ENCODE assay signal across 15 cellular contexts in the genomic region with DNA sequence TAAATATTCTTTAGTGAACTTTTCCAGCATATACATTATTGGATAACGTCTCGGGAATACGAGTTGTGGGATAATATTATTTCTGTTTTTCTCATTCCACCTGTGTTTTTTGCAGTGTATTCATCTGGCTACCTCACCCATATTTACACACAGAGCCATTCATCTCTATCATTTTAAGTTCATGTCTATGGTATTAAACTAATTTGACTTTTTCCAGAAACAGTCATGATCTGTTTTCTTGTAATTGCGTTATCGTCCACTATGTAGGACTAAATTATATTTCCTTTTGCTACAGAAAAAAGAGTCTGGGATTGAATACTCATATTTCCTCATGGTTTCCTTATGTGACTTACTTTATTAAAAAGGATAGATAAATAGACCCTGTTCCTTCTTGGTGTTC. TPM values are rescaled to one million over a fixed set of nuclear protein-coding genes. Genes with fewer than 3 reads are reported as not detected.
DNase-seq lines count a peak whose midpoint lies in the region; ATAC-seq, FAIRE-seq and TF ChIP-seq lines count a peak whose summit lies in the region.
"Had no signal": no experiment of that assay in that cellular context is flagged by ENCODE, and none has a peak within 500 bp of the region (broad histone marks: within the 10 kb centered on the region; RNA-seq: fewer than 3 reads in every experiment).

No MANE protein-coding gene starts in this region.

- no peaks in the 10 kb centered on the region for H3K9me3 Mint-ChIP-seq in activated CD4-positive, alpha-beta T cell treated with anti-CD3 and anti-CD28 coated beads, Interleukin-2, amount 10 ng/mL, durations not matched to agents 24 days and 14 days
- no peaks in the 10 kb centered on the region for H3K9me3 Mint-ChIP-seq in GM23338
- H3K9me3 Mint-ChIP-seq in astrocyte (ENCODE audit: unreplicated experiment): no peaks in the 10 kb centered on the region
- H3K9me3 Mint-ChIP-seq in nephron: no peaks in the 10 kb centered on the region
- H3K9me3 Mint-ChIP-seq: activated naive CD8-positive, alpha-beta T cell treated with anti-CD3 and anti-CD28 coated beads, Interleukin-2, amount 10 ng/mL, durations not matched to agents 7 days and 5 days had no signal

- H3K27ac Mint-ChIP-seq in activated CD4-positive, alpha-beta T cell treated with anti-CD3 and anti-CD28 coated beads, Interleukin-2, amount 10 ng/mL, durations not matched to agents 24 days and 14 days: no peak overlapping the region
- no peak overlapping the region for H3K27ac Mint-ChIP-seq in GM23338
- H3K27ac Mint-ChIP-seq in astrocyte (ENCODE audit: unreplicated experiment): no peak overlapping the region
- H3K27ac Mint-ChIP-seq in nephron: peak overlapping the region in 2 of 3 experiments; percentile 75 to 90
- H3K27ac Mint-ChIP-seq: activated naive CD8-positive, alpha-beta T cell treated with anti-CD3 and anti-CD28 coated beads, Interleukin-2, amount 10 ng/mL, durations not matched to agents 7 days and 5 days had no signal

- no peak for DNase-seq in activated CD4-positive, alpha-beta T cell treated with anti-CD3 and anti-CD28 coated beads, Interleukin-2, amount 10 ng/mL, durations not matched to agents 24 days and 14 days
- no peak for DNase-seq in activated CD4-positive, alpha-beta T cell treated with anti-CD3 and anti-CD28 coated beads, Interleukin-2, amount 50 U/mL, for 4 hours
- DNase-seq in GM23338 (ENCODE audit: low spot score) (no peak), astrocyte (ENCODE audit: low read depth) (no peak), vagina (ENCODE audit: extremely low spot score in 2 of 2) (no peak)
- DNase-seq: activated naive CD8-positive, alpha-beta T cell treated with anti-CD3 and anti-CD28 coated beads, Interleukin-2, amount 10 ng/mL, durations not matched to agents 7 days and 5 days; NCI-H1105; NCI-H226; stimulated activated CD4-positive, alpha-beta T cell treated with anti-CD3 and anti-CD28 coated beads, Interleukin-12 subunit alpha, Interleukin-12 subunit beta, amount 100 ng/mL, for 4 hours had no signal

- no peaks in the 10 kb centered on the region for H3K36me3 Mint-ChIP-seq in activated CD4-positive, alpha-beta T cell treated with anti-CD3 and anti-CD28 coated beads, Interleukin-2, amount 10 ng/mL, durations not matched to agents 24 days and 14 days (ENCODE audit: low read depth)
- H3K36me3 Mint-ChIP-seq in GM23338 (ENCODE audit: low read depth) (peaks cover 3% of the 10 kb centered on the region; the same call in 1 of the 3 replicates), astrocyte (ENCODE audit: low read depth, unreplicated experiment) (no peaks in the 10 kb centered on the region), nephron (ENCODE audit: low read depth) (no peaks in the 10 kb centered on the region)

- H2AFZ ChIP-seq in GM23338: no peak overlapping the region
- no peak overlapping the region for H2AFZ ChIP-seq in astrocyte (ENCODE audit: low read depth, low read length)

- H3K4me1 ChIP-seq in GM23338 (ENCODE audit: insufficient read depth): peaks cover 35% of the 10 kb centered on the region
- H3K4me1 ChIP-seq in astrocyte (ENCODE audit: insufficient read depth, low read length): peaks cover 6% of the 10 kb centered on the region
- peaks cover 44% of the 10 kb centered on the region for H3K4me1 ChIP-seq in vagina

- no peaks in the 10 kb centered on the region for H3K9me2 ChIP-seq in GM23338 (ENCODE audit: insufficient read depth)

- H4K20me1 ChIP-seq in GM23338 (replicated peaks; ENCODE audit: insufficient read depth) (peaks cover 22% of the 10 kb centered on the region), astrocyte (ENCODE audit: insufficient read depth, low read length) (peaks cover 21% of the 10 kb centered on the region)

- no peak for FAIRE-seq in astrocyte (lab: Jason Lieb, UNC)
- FAIRE-seq: A204.1, colon, pancreas had no signal

- TF ChIP-seq POLR2A in vagina (IDR thresholded peaks at IDR 0.05): no peak

- H3K4me2 ChIP-seq in GM23338 (peak overlapping the region; percentile 99), astrocyte (ENCODE audit: low read length) (no peak overlapping the region)

- peaks cover 67% of the 10 kb centered on the region for H3K79me2 ChIP-seq in GM23338 (replicated peaks; ENCODE audit: insufficient read depth)
- H3K79me2 ChIP-seq in astrocyte (ENCODE audit: insufficient read depth, low read length): peaks cover 12% of the 10 kb centered on the region

- H3K9me3 ChIP-seq in astrocyte (ENCODE audit: insufficient read depth, low read depth, low read length) (no peaks in the 10 kb centered on the region), vagina (no peaks in the 10 kb centered on the region)
- H3K9me3 ChIP-seq: pancreas had no signal

- H3K27me3 Mint-ChIP-seq in activated CD4-positive, alpha-beta T cell treated with anti-CD3 and anti-CD28 coated beads, Interleukin-2, amount 10 ng/mL, durations not matched to agents 24 days and 14 days: no peaks in the 10 kb centered on the region
- H3K27me3 Mint-ChIP-seq in GM23338 (ENCODE audit: insufficient read depth, low read depth, poor library complexity) (peaks cover 22% of the 10 kb centered on the region), astrocyte (ENCODE audit: low read depth, unreplicated experiment) (no peaks in the 10 kb centered on the region), nephron (ENCODE audit: low read depth) (peaks cover 21% of the 10 kb centered on the region)
- H3K27me3 Mint-ChIP-seq: activated naive CD8-positive, alpha-beta T cell treated with anti-CD3 and anti-CD28 coated beads, Interleukin-2, amount 10 ng/mL, durations not matched to agents 7 days and 5 days had no signal

- H3K36me3 ChIP-seq in GM23338 (ENCODE audit: insufficient read depth) (no peaks in the 10 kb centered on the region), astrocyte (ENCODE audit: insufficient read depth, low read length) (no peaks in the 10 kb centered on the region), vagina (no peaks in the 10 kb centered on the region)
- H3K36me3 ChIP-seq: pancreas had no signal

- peaks cover 48% of the 10 kb centered on the region for H3K4me1 Mint-ChIP-seq in activated CD4-positive, alpha-beta T cell treated with anti-CD3 and anti-CD28 coated beads, Interleukin-2, amount 10 ng/mL, durations not matched to agents 24 days and 14 days
- H3K4me1 Mint-ChIP-seq in GM23338: peaks cover 54% of the 10 kb centered on the region
- peaks cover 24% of the 10 kb centered on the region for H3K4me1 Mint-ChIP-seq in astrocyte (ENCODE audit: low read depth, unreplicated experiment)
- peaks cover 50% of the 10 kb centered on the region for H3K4me1 Mint-ChIP-seq in nephron

- peak overlapping the region; percentile 85 for H3K4me3 ChIP-seq in GM23338
- no peak overlapping the region for H3K4me3 ChIP-seq in astrocyte (ENCODE audit: insufficient read depth, low read depth, low read length)
- no peak overlapping the region for H3K4me3 ChIP-seq in vagina

- H3K27me3 ChIP-seq in GM23338 (ENCODE audit: insufficient read depth) (peaks cover 12% of the 10 kb centered on the region), astrocyte (ENCODE audit: insufficient read depth, low read length) (peaks cover 16% of the 10 kb centered on the region), vagina (no peaks in the 10 kb centered on the region)
- H3K27me3 ChIP-seq: pancreas had no signal

- no peak for ATAC-seq in GM23338
- no peak for ATAC-seq in HG02623 (IDR thresholded peaks at IDR 0.05; ENCODE audit: unreplicated experiment)
- no peak for ATAC-seq in GM18861 (IDR thresholded peaks at IDR 0.05; ENCODE audit: unreplicated experiment)
- ATAC-seq: pancreas had no signal

- H3K9ac ChIP-seq in astrocyte (ENCODE audit: low read length): no peak overlapping the region

- H3K27ac ChIP-seq in GM23338 (ENCODE audit: low read depth) (no peak overlapping the region), astrocyte (ENCODE audit: low read depth, low read length) (no peak overlapping the region), vagina (no peak overlapping the region)

- H3K4me3 Mint-ChIP-seq in activated CD4-positive, alpha-beta T cell treated with anti-CD3 and anti-CD28 coated beads, Interleukin-2, amount 10 ng/mL, durations not matched to agents 24 days and 14 days: peak overlapping the region; percentile 92
- H3K4me3 Mint-ChIP-seq in GM23338 (peak overlapping the region; percentile 87), astrocyte (ENCODE audit: unreplicated experiment) (peak overlapping the region; percentile 1), nephron (peak overlapping the region; percentile 87)

- TF ChIP-seq CTCF in GM23338 (conservative IDR thresholded peaks at IDR 0.05; ENCODE audit: low read depth in 2 of 2) (no peak), astrocyte (IDR thresholded peaks at IDR 0.05; ENCODE audit: insufficient read depth, low read depth, low read length) (no peak), nephron (IDR thresholded peaks at IDR 0.05; ENCODE audit: unreplicated experiment in 3 of 3) (no peak), vagina (IDR thresholded peaks at IDR 0.05) (no peak)

- intact Hi-C loops in activated CD4-positive, alpha-beta T cell treated with anti-CD3 and anti-CD28 coated beads, Interleukin-2, amount 10 ng/mL, durations not matched to agents 24 days and 14 days (cut with micrococcal nuclease): loop anchor here (5.0 kb wide), 1 partner anchor 180 kb away; no protein-coding TSS in a partner anchor
- intact Hi-C loops in vagina (cut with DNase I): no loop called here

- H3F3A ChIP-seq in GM23338 (replicated peaks; ENCODE audit: low read depth): peaks cover 4% of the 10 kb centered on the region; the same call in 1 of the 2 replicates

TF ChIP-seq in GM23338, 12 proteins besides CTCF, POLR2A, EP300 and RAD21 (continues in another document):
- no peak for TF ChIP-seq CREB1 (CRISPR knock-in tag; IDR thresholded peaks at IDR 0.05; ENCODE audit: low read depth)

RNA-seq across cellular contexts. Expression of a gene that starts 2.7 kb away (rescaled TPM):
- total RNA-seq in activated CD4-positive, alpha-beta T cell treated with anti-CD3 and anti-CD28 coated beads, Interleukin-2, amount 10 ng/mL, durations not matched to agents 24 days and 14 days: 79.4 and 80.6 TPM in 2 replicates
- total RNA-seq in GM23338 (2014; rRNA removed; shearing (Covaris generic)): 35.1 and 52.6 TPM in 2 replicates
- polyA plus RNA-seq in GM23338 (2016; fragmentation: Nextera tagmentation; extraction: Ambion mirVana): 12.3 and 12.8 TPM in 2 replicates
- total RNA-seq in astrocyte (35.7 and 38.9 TPM in 2 replicates), vagina (33.4 TPM)

Comparison
In these comparisons a context has a peak if more than half of its experiments do, and no peak if none do; other contexts are left out.
1. H3K27ac Mint-ChIP-seq: peak in nephron (2 of 3); none in activated CD4-positive, alpha-beta T cell treated with anti-CD3 and anti-CD28 coated beads, Interleukin-2, amount 10 ng/mL, durations not matched to agents 24 days and 14 days (single experiment), GM23338 (single experiment) and astrocyte (single experiment).
2. H3K4me3 Mint-ChIP-seq: peak in every context shown above with its lines; median percentile 92 in activated CD4-positive, alpha-beta T cell treated with anti-CD3 and anti-CD28 coated beads, Interleukin-2, amount 10 ng/mL, durations not matched to agents 24 days and 14 days; 87 in GM23338; 87 in nephron; 1 in astrocyte.